Comparison of ENCODE assay signal across 18 cellular contexts in the genomic region with DNA sequence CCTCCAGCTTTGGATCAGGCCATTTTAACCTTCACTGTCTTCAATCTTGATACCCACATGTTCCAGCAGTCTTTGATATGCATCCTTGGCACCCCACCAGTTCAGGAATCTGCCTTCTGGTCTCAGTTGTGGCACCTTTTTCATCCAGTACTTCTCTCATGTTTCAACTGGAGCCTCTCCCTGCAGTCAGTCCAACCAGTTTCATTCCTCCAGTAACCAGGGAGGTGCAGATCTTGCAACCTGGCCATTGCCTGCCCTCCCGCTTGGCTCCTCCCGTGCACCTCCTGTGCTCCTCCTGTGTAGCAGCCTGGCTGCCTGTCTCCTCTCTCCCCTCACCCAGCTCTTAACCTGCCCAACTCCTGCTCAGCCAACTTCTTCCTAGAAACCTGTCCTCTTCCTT. TPM values are rescaled to one million over a fixed set of nuclear protein-coding genes. Genes with fewer than 3 reads are reported as not detected.
A peak's percentile ranks its signal among the peaks of the same experiment; 100 is the strongest.
DNase-seq lines count a peak whose midpoint lies in the region; ATAC-seq and TF ChIP-seq lines count a peak whose summit lies in the region.
"Had no signal": no experiment of that assay in that cellular context is flagged by ENCODE, and none has a peak within 500 bp of the region (broad histone marks: within the 10 kb centered on the region; RNA-seq: fewer than 3 reads in every experiment).

No MANE protein-coding gene starts in this region.

- no peak overlapping the region for H3K27ac ChIP-seq in mammary epithelial cell (ENCODE audit: insufficient read depth, low read depth, low read length)
- H3K27ac ChIP-seq in upper lobe of left lung = no peak overlapping the region
- no peak overlapping the region for H3K27ac ChIP-seq in naive thymus-derived CD4-positive, alpha-beta T cell (ENCODE audit: low read depth, low read length)
- H3K27ac ChIP-seq: C4-2B, GM23248, PC-9 had no signal

- H3K9me3 Mint-ChIP-seq in MCF 10A (ENCODE audit: unreplicated experiment) = no peaks in the 10 kb centered on the region
- H3K9me3 Mint-ChIP-seq in WTC11 = no peaks in the 10 kb centered on the region
- H3K9me3 Mint-ChIP-seq in naive thymus-derived CD4-positive, alpha-beta T cell = no peaks in the 10 kb centered on the region
- H3K9me3 Mint-ChIP-seq in activated naive CD8-positive, alpha-beta T cell treated with anti-CD3 and anti-CD28 coated beads for 36 hours = no peaks in the 10 kb centered on the region
- H3K9me3 Mint-ChIP-seq: IgD-negative memory B cell had no signal

- no peaks in the 10 kb centered on the region for H3K4me1 Mint-ChIP-seq in MCF 10A (ENCODE audit: insufficient read depth, unreplicated experiment)
- peaks cover 15% of the 10 kb centered on the region for H3K4me1 Mint-ChIP-seq in WTC11
- peaks cover 0 to 9% (median 0%) of the 10 kb centered on the region in 7 donors for H3K4me1 Mint-ChIP-seq in naive thymus-derived CD4-positive, alpha-beta T cell
- no peaks in the 10 kb centered on the region for H3K4me1 Mint-ChIP-seq in activated naive CD8-positive, alpha-beta T cell treated with anti-CD3 and anti-CD28 coated beads for 36 hours

- H3K27ac Mint-ChIP-seq in MCF 10A (ENCODE audit: low read depth, unreplicated experiment) (peak overlapping the region; percentile 81), WTC11 (peak overlapping the region; percentile 84)
- H3K27ac Mint-ChIP-seq in naive thymus-derived CD4-positive, alpha-beta T cell = no peak overlapping the region
- H3K27ac Mint-ChIP-seq in activated naive CD8-positive, alpha-beta T cell treated with anti-CD3 and anti-CD28 coated beads for 36 hours = no peak overlapping the region

- H3K4me2 ChIP-seq in mammary epithelial cell (ENCODE audit: insufficient read depth, low read depth, low read length) = no peak overlapping the region
- H3K4me2 ChIP-seq: PC-9, SK-N-SH had no signal

- BruUV-seq in MCF 10A (replicated peaks; lab: Mats Ljungman, UMichigan) (no TSS peak), mammary epithelial cell (replicated peaks; lab: Mats Ljungman, UMichigan) (no TSS peak)

- no peaks in the 10 kb centered on the region for H3K9me3 ChIP-seq in mammary epithelial cell (replicated peaks; ENCODE audit: insufficient read depth, low read length)
- no peaks in the 10 kb centered on the region for H3K9me3 ChIP-seq in upper lobe of left lung
- H3K9me3 ChIP-seq in naive thymus-derived CD4-positive, alpha-beta T cell (ENCODE audit: control insufficient read depth in 2 of 3, low read length in 3 of 3) = no peaks in the 10 kb centered on the region
- H3K9me3 ChIP-seq: SK-N-SH had no signal

- DNase-seq in MCF 10A (ENCODE audit: unreplicated experiment) = no peak
- DNase-seq in mammary epithelial cell = no peak
- peak; percentile 16 for DNase-seq in WTC11 (ENCODE audit: low spot score)
- peak; percentile 54 for DNase-seq in left lobe of liver (ENCODE audit: low spot score)
- DNase-seq in upper lobe of left lung = no peak
- DNase-seq in naive thymus-derived CD4-positive, alpha-beta T cell = no peak
- no peak for DNase-seq in T-helper 9 cell
- DNase-seq in activated naive CD8-positive, alpha-beta T cell treated with anti-CD3 and anti-CD28 coated beads for 36 hours = no peak
- DNase-seq: DMS79, GM23248, NCI-H1048, NCI-H1694 treated with DMSO at 0.1 percent for 48 hours, NCI-H69, PC-9, SK-N-SH had no signal

- no peak overlapping the region for H3K4me3 ChIP-seq in mammary epithelial cell (replicated peaks in 1 of 3; ENCODE audit: insufficient read depth in 1 of 3, low read depth in 2 of 3, low read length in 3 of 3)
- no peak overlapping the region for H3K4me3 ChIP-seq in upper lobe of left lung
- H3K4me3 ChIP-seq in naive thymus-derived CD4-positive, alpha-beta T cell (ENCODE audit: low read length) = no peak overlapping the region
- H3K4me3 ChIP-seq: GM23248, PC-9 had no signal

- POLR2A ChIA-PET in MCF 10A (lab: Yijun Ruan, JAX) = no interaction called here
- POLR2A ChIA-PET in WTC11 (lab: Charles Lee) = interaction anchor here (0.6 kb wide), 1 partner anchor 374 kb away, joined by 3 read pairs; no protein-coding TSS in a partner anchor
- POLR2A ChIA-PET in naive thymus-derived CD4-positive, alpha-beta T cell (lab: Charles Lee) = interaction anchor here (0.8 kb wide), 1 partner anchor 33 kb away, joined by 3 read pairs; no protein-coding TSS in a partner anchor

- TF ChIP-seq EP300 in upper lobe of left lung (IDR thresholded peaks at IDR 0.05) = no peak

- WGBS in mammary epithelial cell (ENCODE audit: low coverage, missing lambda C conversion rate) = no CpG with 5 or more reads among the region's 2 CpGs
- WGBS in upper lobe of left lung, 2 donors = 91 to 96% methylated on average over 2 of the region's 2 CpGs

- no peaks in the 10 kb centered on the region for H3K27me3 ChIP-seq in mammary epithelial cell (ENCODE audit: insufficient read depth, low read length)
- H3K27me3 ChIP-seq in upper lobe of left lung = no peaks in the 10 kb centered on the region
- H3K27me3 ChIP-seq in naive thymus-derived CD4-positive, alpha-beta T cell (ENCODE audit: control insufficient read depth in 2 of 2, insufficient read depth in 2 of 2, low read length in 2 of 2) = no peaks in the 10 kb centered on the region

- TF ChIP-seq CTCF in MCF 10A (IDR thresholded peaks at IDR 0.05; ENCODE audit: unreplicated experiment) (no peak), mammary epithelial cell (conservative IDR thresholded peaks at IDR 0.05 in 1 of 2, IDR thresholded peaks at IDR 0.05 in 1 of 2; ENCODE audit: extremely low read depth in 1 of 2, insufficient read depth in 1 of 2, low read depth in 1 of 2, low read length in 2 of 2) (no peak), WTC11 (IDR thresholded peaks at IDR 0.05) (no peak), upper lobe of left lung (IDR thresholded peaks at IDR 0.05) (no peak)

- H3K9ac ChIP-seq in mammary epithelial cell (ENCODE audit: insufficient read depth, low read length) = no peak overlapping the region
- H3K9ac ChIP-seq: GM23248, SK-N-SH had no signal

- ATAC-seq in WTC11 (peak; percentile 88), left lobe of liver (peak; percentile 52), upper lobe of left lung (ENCODE audit: low FRiP score in 2 of 2) (no peak)
- no peak for ATAC-seq in naive thymus-derived CD4-positive, alpha-beta T cell
- ATAC-seq: Right ventricle myocardium inferior had no signal

- intact Hi-C loops in MCF 10A (cut with micrococcal nuclease) (no loop called here), mammary epithelial cell (cut with micrococcal nuclease) (no loop called here)
- intact Hi-C loops in naive thymus-derived CD4-positive, alpha-beta T cell (cut with micrococcal nuclease) = no loop called here

- H3K36me3 ChIP-seq in mammary epithelial cell (ENCODE audit: insufficient read depth, low read length) (peaks cover 10% of the 10 kb centered on the region), upper lobe of left lung (peaks cover 16 to 76% (median 28%) of the 10 kb centered on the region in 4 donors)
- peaks cover 0 to 51% (median 12%) of the 10 kb centered on the region in 3 experiments for H3K36me3 ChIP-seq in naive thymus-derived CD4-positive, alpha-beta T cell (ENCODE audit: control insufficient read depth in 2 of 3, insufficient read depth in 3 of 3, low read length in 3 of 3)

- in situ Hi-C loops in mammary epithelial cell (cut with MboI; ENCODE audit: low sequenced_read_pairs in 2 of 2) = loop anchor here in 1 of 2 donors (10.0 to 25.0 kb wide), 2 partner anchors 65 to 112 kb away; no protein-coding TSS in a partner anchor

- no peak overlapping the region for H3K4me3 Mint-ChIP-seq in MCF 10A (ENCODE audit: unreplicated experiment)
- no peak overlapping the region for H3K4me3 Mint-ChIP-seq in WTC11
- H3K4me3 Mint-ChIP-seq in naive thymus-derived CD4-positive, alpha-beta T cell = no peak overlapping the region
- no peak overlapping the region for H3K4me3 Mint-ChIP-seq in activated naive CD8-positive, alpha-beta T cell treated with anti-CD3 and anti-CD28 coated beads for 36 hours
- H3K4me3 Mint-ChIP-seq: IgD-negative memory B cell had no signal

- no peaks in the 10 kb centered on the region for H3K27me3 Mint-ChIP-seq in MCF 10A (ENCODE audit: insufficient read depth, unreplicated experiment)
- no peaks in the 10 kb centered on the region for H3K27me3 Mint-ChIP-seq in WTC11 (ENCODE audit: low read depth)
- H3K27me3 Mint-ChIP-seq in naive thymus-derived CD4-positive, alpha-beta T cell = no peaks in the 10 kb centered on the region
- no peaks in the 10 kb centered on the region for H3K27me3 Mint-ChIP-seq in activated naive CD8-positive, alpha-beta T cell treated with anti-CD3 and anti-CD28 coated beads for 36 hours
- H3K27me3 Mint-ChIP-seq: IgD-negative memory B cell had no signal

- dilution Hi-C loops in mammary epithelial cell (cut with HindIII; ENCODE audit: low sequenced_read_pairs) = loop anchor here (5.0 kb wide), 1 partner anchor 68 kb away; no protein-coding TSS in a partner anchor

- H2AFZ ChIP-seq in mammary epithelial cell (ENCODE audit: low read depth, low read length) = no peak overlapping the region
- H2AFZ ChIP-seq: GM23248, PC-9 had no signal

- H3K36me3 Mint-ChIP-seq in MCF 10A (ENCODE audit: insufficient read depth, unreplicated experiment) (peaks cover 63% of the 10 kb centered on the region), WTC11 (peaks cover 51% of the 10 kb centered on the region)
- H3K36me3 Mint-ChIP-seq in naive thymus-derived CD4-positive, alpha-beta T cell = peaks cover 6 to 59% (median 27%) of the 10 kb centered on the region in 5 donors
- H3K36me3 Mint-ChIP-seq in activated naive CD8-positive, alpha-beta T cell treated with anti-CD3 and anti-CD28 coated beads for 36 hours = peaks cover 24% of the 10 kb centered on the region

- CTCF ChIA-PET in MCF 10A (lab: Yijun Ruan, JAX) (no interaction called here), mammary epithelial cell (lab: Charles Lee; ENCODE audit: low non-redundant PET) (interaction anchor here (0.7 kb wide), 1 partner anchor 14 kb away, joined by 6 read pairs; no protein-coding TSS in a partner anchor), WTC11 (lab: Charles Lee) (interaction anchor here (0.7 to 1.4 kb wide), 2 partner anchors 85 to 139 kb away, joined by 3 to 4 read pairs; no protein-coding TSS in a partner anchor)
- CTCF ChIA-PET in naive thymus-derived CD4-positive, alpha-beta T cell (lab: Charles Lee) = interaction anchor here (0.5 kb wide), 1 partner anchor 270 kb away, joined by 5 read pairs; no protein-coding TSS in a partner anchor

- peaks cover 35% of the 10 kb centered on the region for H3K79me2 ChIP-seq in mammary epithelial cell (ENCODE audit: insufficient read depth, low read length)

- H3K4me1 ChIP-seq in mammary epithelial cell (ENCODE audit: insufficient read depth, low read length) = no peaks in the 10 kb centered on the region
- H3K4me1 ChIP-seq in upper lobe of left lung = peaks cover 0 to 4% (median 0%) of the 10 kb centered on the region in 4 donors
- H3K4me1 ChIP-seq in naive thymus-derived CD4-positive, alpha-beta T cell (ENCODE audit: control insufficient read depth in 2 of 2, insufficient read depth in 2 of 2, low read length in 2 of 2) = no peaks in the 10 kb centered on the region

- TF ChIP-seq POLR2A in upper lobe of left lung (IDR thresholded peaks at IDR 0.05) = no peak

- H4K20me1 ChIP-seq in mammary epithelial cell (ENCODE audit: insufficient read depth, low read length) = no peaks in the 10 kb centered on the region

RNA-seq across cellular contexts. Expression of a gene that starts 20.2 kb away (rescaled TPM):
- total RNA-seq in MCF 10A (2022) (58.0 and 68.3 TPM in 2 replicates), mammary epithelial cell (10 to 100 TPM; 42.8 to 62.5 TPM), WTC11 (2021) (68.4 to 83.0 TPM (median 69.6 TPM) in 3 replicates), left lobe of liver (31.1 TPM), upper lobe of left lung (100 to 1,000 TPM in 1 of 6 donors, 10 to 100 TPM in 5; 28.7 to 139 (median 43.6) TPM)
- 27.1 TPM for polyA plus RNA-seq in mammary epithelial cell
- polyA minus RNA-seq in mammary epithelial cell = 54.5 TPM
- total RNA-seq in naive thymus-derived CD4-positive, alpha-beta T cell = 10 to 100 TPM; 34.3 to 49.6 (median 40.5) TPM
- polyA plus RNA-seq in naive thymus-derived CD4-positive, alpha-beta T cell = 10 to 100 TPM; 30.0 to 37.3 TPM
- 10 to 100 TPM; 48.4 to 50.8 TPM for total RNA-seq in activated naive CD8-positive, alpha-beta T cell treated with anti-CD3 and anti-CD28 coated beads for 36 hours

Comparison
In these comparisons a context has a peak if more than half of its experiments do, and no peak if none do; other contexts are left out.
1. DNase-seq: peak in WTC11 (single experiment) and left lobe of liver (single experiment); none in MCF 10A (single experiment), mammary epithelial cell (single experiment), upper lobe of left lung (0 of 2), naive thymus-derived CD4-positive, alpha-beta T cell (0 of 9), T-helper 9 cell (single experiment) and activated naive CD8-positive, alpha-beta T cell treated with anti-CD3 and anti-CD28 coated beads for 36 hours (single experiment).
2. H3K27ac Mint-ChIP-seq: peak in MCF 10A (single experiment) and WTC11 (single experiment); none in naive thymus-derived CD4-positive, alpha-beta T cell (0 of 9) and activated naive CD8-positive, alpha-beta T cell treated with anti-CD3 and anti-CD28 coated beads for 36 hours (single experiment).
3. ATAC-seq: peak in WTC11 (single experiment) and left lobe of liver (single experiment); none in upper lobe of left lung (0 of 2) and naive thymus-derived CD4-positive, alpha-beta T cell (single experiment).